Comparison of ENCODE assay signal across 20 cellular contexts in the genomic region with DNA sequence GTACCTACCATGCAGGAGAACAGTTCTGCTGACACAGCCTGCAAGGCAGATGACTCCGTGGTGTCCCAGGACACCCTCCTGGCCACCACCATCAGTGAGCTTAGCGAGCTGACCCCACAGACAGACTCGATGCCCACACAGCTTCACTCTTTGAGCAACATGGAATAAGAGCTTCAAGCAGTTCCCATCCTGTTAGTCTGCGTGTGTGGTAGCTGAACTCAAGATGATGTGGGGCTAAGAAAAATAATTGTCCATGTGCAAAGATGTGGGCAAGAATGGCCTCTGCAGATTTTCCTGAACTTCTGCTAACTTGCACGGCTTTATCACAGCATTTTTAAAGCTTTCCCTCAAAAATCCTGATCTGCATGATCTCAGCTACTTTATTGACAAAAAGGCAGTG. TPM values are rescaled to one million over a fixed set of nuclear protein-coding genes. Genes with fewer than 3 reads are reported as not detected.
DNase-seq lines count a peak whose midpoint lies in the region; ATAC-seq, FAIRE-seq and TF ChIP-seq lines count a peak whose summit lies in the region.
"Had no signal": no experiment of that assay in that cellular context is flagged by ENCODE, and none has a peak within 500 bp of the region (broad histone marks: within the 10 kb centered on the region; RNA-seq: fewer than 3 reads in every experiment).

No MANE protein-coding gene starts in this region.

- H3K27me3 ChIP-seq in HepG2 (ENCODE audit: control insufficient read depth in 1 of 2, insufficient read depth in 2 of 2, low read length in 2 of 2) = no peaks in the 10 kb centered on the region
- no peaks in the 10 kb centered on the region for H3K27me3 ChIP-seq in right lobe of liver
- H3K27me3 ChIP-seq in K562 (ENCODE audit: control insufficient read depth in 2 of 2, insufficient read depth in 2 of 2, low read length in 2 of 2) = no peaks in the 10 kb centered on the region
- H3K27me3 ChIP-seq in gastrocnemius medialis = no peaks in the 10 kb centered on the region

- H3K4me2 ChIP-seq in HepG2 (ENCODE audit: low read depth, low read length) = no peak overlapping the region
- H3K4me2 ChIP-seq in K562 (ENCODE audit: insufficient read depth, low read length) = no peak overlapping the region

- BruUV-seq in HepG2 (replicated peaks; lab: Mats Ljungman, UMichigan) = no TSS peak
- BruUV-seq in K562 (replicated peaks; lab: Mats Ljungman, UMichigan) = no TSS peak

- no peaks in the 10 kb centered on the region for H3K9me3 ChIP-seq in HepG2 (ENCODE audit: low read length)
- H3K9me3 ChIP-seq in right lobe of liver = no peaks in the 10 kb centered on the region
- H3K9me3 ChIP-seq in K562 (replicated peaks; ENCODE audit: control insufficient read depth, insufficient read depth, low read depth, low read length) = no peaks in the 10 kb centered on the region
- H3K9me3 ChIP-seq in gastrocnemius medialis = no peaks in the 10 kb centered on the region
- H3K9me3 ChIP-seq: HAP-1 had no signal

- POLR2A ChIA-PET in HepG2 (lab: Yijun Ruan, JAX) = interaction anchor here (1.1 to 1.4 kb wide), 2 partner anchors 12 to 20 kb away, joined by 3 to 4 read pairs; a partner anchor contains a TSS
- POLR2A ChIA-PET in K562 (lab: Yijun Ruan, JAX) = interaction anchor here (1.4 kb wide), 1 partner anchor 9 kb away, joined by 3 read pairs; a partner anchor contains a TSS

- no peak for DNase-seq in HepG2 (ENCODE audit: low spot score)
- no peak for DNase-seq in right lobe of liver
- no peak for DNase-seq in K562 (ENCODE audit: extremely low read depth in 1 of 4, low spot score in 3 of 4)
- DNase-seq in left lobe of liver (ENCODE audit: low spot score) = no peak
- DNase-seq in gastrocnemius medialis = no peak
- DNase-seq in HTR-8/SVneo (ENCODE audit: insufficient read length, low spot score) = no peak
- DNase-seq in iPS-NIHi11 (ENCODE audit: low spot score) = no peak
- DNase-seq in NCI-H82 treated with DMSO at 0.1 percent for 48 hours (lab: John Stamatoyannopoulos, UW; ENCODE audit: unreplicated experiment) = no peak
- DNase-seq: C1 segment of cervical spinal cord; Calu3; CD4-positive, alpha-beta memory T cell; COR-L47; DMS53; DMS79 treated with DMSO at 0.1 percent for 48 hours; GF-D8; GOT3; HFFc6 had no signal

- H2AFZ ChIP-seq in HepG2 (ENCODE audit: low read length) (no peak overlapping the region), K562 (ENCODE audit: low read depth, low read length) (no peak overlapping the region)

- TF ChIP-seq CTCF in HepG2 (CRISPR knock-in tag; IDR thresholded peaks at IDR 0.05) (no peak), right lobe of liver (IDR thresholded peaks at IDR 0.05) (no peak), K562 (IDR thresholded peaks at IDR 0.05 in 2 of 3, conservative IDR thresholded peaks at IDR 0.05 in 1 of 3; ENCODE audit: insufficient read depth in 2 of 3, low read depth in 1 of 3, low read length in 3 of 3) (no peak), gastrocnemius medialis (IDR thresholded peaks at IDR 0.05 in 4 of 5, conservative IDR thresholded peaks at IDR 0.05 in 1 of 5) (no peak)

- TF ChIP-seq RAD21 in HepG2 (CRISPR knock-in tag; IDR thresholded peaks at IDR 0.05) = no peak
- no peak for TF ChIP-seq RAD21 in K562 (CRISPR knock-in tag; conservative IDR thresholded peaks at IDR 0.05 in 1 of 2, IDR thresholded peaks at IDR 0.05 in 1 of 2)

- no peak overlapping the region for H3K27ac ChIP-seq in HepG2 (ENCODE audit: extremely low read length, insufficient read depth, low read length)
- H3K27ac ChIP-seq in right lobe of liver = no peak overlapping the region
- no peak overlapping the region for H3K27ac ChIP-seq in K562 (ENCODE audit: extremely low read depth, low read depth, low read length)
- H3K27ac ChIP-seq in gastrocnemius medialis = peak overlapping the region; percentile 50 to 72 (median 67)

- in situ Hi-C loops in HepG2 (cut with HindIII; ENCODE audit: extremely low pct_ligation_motif_present, low pct_unique_long_range_greater_than_20kb) = no loop called here
- in situ Hi-C loops in K562 (cut with MboI) = no loop called here
- in situ Hi-C loops in gastrocnemius medialis (cut with MboI; ENCODE audit: low sequenced_read_pairs in 4 of 4) = no loop called here

- intact Hi-C loops in HepG2 (cut with micrococcal nuclease; ENCODE audit: unreplicated experiment) = no loop called here
- intact Hi-C loops in right lobe of liver (cut with DNase I) = no loop called here
- intact Hi-C loops in K562 (cut with micrococcal nuclease) = no loop called here
- intact Hi-C loops in gastrocnemius medialis (cut with DNase I; ENCODE audit: low total_unique reads) = no loop called here

- CTCF ChIA-PET in HepG2 (lab: Yijun Ruan, JAX; ENCODE audit: low intra/inter-chr PET ratio, low total read pairs) (no interaction called here), K562 (lab: Yijun Ruan, JAX; ENCODE audit: low intra/inter-chr PET ratio) (no interaction called here)

- H3K36me3 ChIP-seq in HepG2 (replicated peaks in 1 of 2; ENCODE audit: control insufficient read depth in 1 of 2, insufficient read depth in 2 of 2, low read length in 2 of 2) (peaks cover 34 to 74% of the 10 kb centered on the region in 2 experiments), right lobe of liver (peaks cover 0 to 55% (median 19%) of the 10 kb centered on the region in 4 donors), K562 (ENCODE audit: control insufficient read depth, insufficient read depth, low read length) (peaks cover 97% of the 10 kb centered on the region), gastrocnemius medialis (peaks cover 0 to 51% of the 10 kb centered on the region in 2 donors)

- WGBS in HepG2 (ENCODE audit: low lambda C conversion rate) = 97% methylated on average over 5 of the region's 5 CpGs
- 100% methylated on average over 1 of the region's 5 CpGs for WGBS in right lobe of liver (ENCODE audit: insufficient coverage, low coverage, low lambda C conversion rate, missing lambda C conversion rate)
- WGBS in K562 (ENCODE audit: insufficient coverage, low coverage, missing lambda C conversion rate) = 88% methylated on average over 5 of the region's 5 CpGs

- H3K4me1 ChIP-seq in HepG2 (ENCODE audit: insufficient read depth, low read length) = peaks cover 34% of the 10 kb centered on the region
- peaks cover 0 to 28% (median 4%) of the 10 kb centered on the region in 4 donors for H3K4me1 ChIP-seq in right lobe of liver
- peaks cover 8 to 15% of the 10 kb centered on the region in 2 experiments; a peak in 4 of 5 replicates for H3K4me1 ChIP-seq in K562 (replicated peaks in 1 of 2; ENCODE audit: control insufficient read depth in 2 of 2, insufficient read depth in 2 of 2, low read length in 2 of 2)
- H3K4me1 ChIP-seq in gastrocnemius medialis = peaks cover 38 to 39% of the 10 kb centered on the region in 2 donors

- no peak overlapping the region for H3K9ac ChIP-seq in HepG2 (ENCODE audit: insufficient read depth, low read depth, low read length)
- no peak overlapping the region for H3K9ac ChIP-seq in K562 (ENCODE audit: insufficient read depth in 1 of 2, low read depth in 2 of 2, low read length in 2 of 2)

- TF ChIP-seq EP300 in HepG2 (IDR thresholded peaks at IDR 0.05; ENCODE audit: low read depth in 2 of 2, low read length in 2 of 2) (no peak), HepG2 (CRISPR knock-in tag; IDR thresholded peaks at IDR 0.05; ENCODE audit: borderline replicate concordance) (no peak), K562 (IDR thresholded peaks at IDR 0.05; ENCODE audit: low read length) (no peak)

- no peaks in the 10 kb centered on the region for H3K9me1 ChIP-seq in K562 (ENCODE audit: control insufficient read depth, insufficient read depth, low read length)

- ATAC-seq in HepG2 (peak; percentile 14; the same call in 1 of the 3 replicates), right lobe of liver (no peak), K562 (no peak), left lobe of liver (peak; percentile 15), gastrocnemius medialis (no peak)

- TF ChIP-seq POLR2A in HepG2 (IDR thresholded peaks at IDR 0.05; ENCODE audit: insufficient read depth in 1 of 2, low read depth in 2 of 2, low read length in 2 of 2) (peak in 1 of 2 experiments; percentile 19; a peak in 1 of 4 replicates), right lobe of liver (IDR thresholded peaks at IDR 0.05) (no peak), K562 (conservative IDR thresholded peaks at IDR 0.05) (peak; percentile 29), gastrocnemius medialis (IDR thresholded peaks at IDR 0.05) (no peak)

- H3K79me2 ChIP-seq in HepG2 (ENCODE audit: insufficient read depth, low read length) (peaks cover 29% of the 10 kb centered on the region), K562 (ENCODE audit: control insufficient read depth, insufficient read depth, low read length) (peaks cover 32% of the 10 kb centered on the region)

- FAIRE-seq in HepG2 (lab: Jason Lieb, UNC) (no peak), K562 (lab: Jason Lieb, UNC) (no peak), HTR-8/SVneo (lab: Jason Lieb, UNC) (no peak)
- FAIRE-seq: GM12891, H54 had no signal

- no peak overlapping the region for H3K4me3 ChIP-seq in HepG2 (replicated peaks in 1 of 3; ENCODE audit: insufficient read depth in 1 of 3, low read depth in 2 of 3, low read length in 3 of 3)
- no peak overlapping the region for H3K4me3 ChIP-seq in right lobe of liver
- no peak overlapping the region for H3K4me3 ChIP-seq in K562
- no peak overlapping the region for H3K4me3 ChIP-seq in gastrocnemius medialis
- H3K4me3 ChIP-seq: HAP-1 had no signal

- H4K20me1 ChIP-seq in HepG2 (ENCODE audit: insufficient read depth, low read length) (0 out of 2 replicates have a peak, but pooled peaks cover 4% of the 10 kb centered on the region), K562 (replicated peaks; ENCODE audit: control insufficient read depth, insufficient read depth, low read length) (peaks cover 6% of the 10 kb centered on the region; the same call in 1 of the 2 replicates)

RNA-seq across cellular contexts. Expression of a gene that starts 8.3 kb away (rescaled TPM):
- 26.0 and 26.4 TPM in 2 replicates for total RNA-seq in HepG2 (2016; rRNA removed; fragmentation: Illumina TruSeq; extraction: Trizol)
- total RNA-seq in HepG2 (2016; cell fraction: cytosol; rRNA removed; fragmentation: Illumina TruSeq; extraction: Trizol; ENCODE audit: low read depth) = 1.9 and 2.6 TPM in 2 replicates
- total RNA-seq in HepG2 (2016; cell fraction: insoluble cytoplasmic fraction; rRNA removed; fragmentation: Illumina TruSeq; extraction: Trizol) = 22.9 and 24.5 TPM in 2 replicates
- total RNA-seq in HepG2 (2016; cell fraction: membrane; rRNA removed; fragmentation: Illumina TruSeq; extraction: Trizol) = 8.6 and 9.9 TPM in 2 replicates
- 19.0 and 22.5 TPM in 2 replicates for total RNA-seq in HepG2 (2016; cell fraction: nucleus; rRNA removed; fragmentation: Illumina TruSeq; extraction: Trizol)
- polyA plus RNA-seq in HepG2 (2011; rRNA removed) = 16.9 and 21.9 TPM in 2 replicates
- polyA plus RNA-seq in HepG2 (2011; cell fraction: cytosol; rRNA removed) = 9.4 and 15.6 TPM in 2 replicates
- polyA plus RNA-seq in HepG2 (2011; cell fraction: nucleus; rRNA removed) = 66.6 and 67.6 TPM in 2 replicates
- 9.0 and 9.7 TPM in 2 replicates for polyA plus RNA-seq in HepG2 (2012)
- 0.93 and 1.7 TPM in 2 replicates for polyA plus RNA-seq in HepG2 (2016; cell fraction: cytosol; fragmentation: Illumina TruSeq; extraction: Trizol; ENCODE audit: low read depth)
- 14.6 and 15.6 TPM in 2 replicates for polyA plus RNA-seq in HepG2 (2016; cell fraction: insoluble cytoplasmic fraction; fragmentation: Illumina TruSeq; extraction: Trizol; ENCODE audit: low read depth)
- polyA plus RNA-seq in HepG2 (2016; cell fraction: membrane; fragmentation: Illumina TruSeq; extraction: Trizol; ENCODE audit: low read depth) = 3.4 and 4.4 TPM in 2 replicates
- 27.5 and 33.7 TPM in 2 replicates for polyA plus RNA-seq in HepG2 (2016; cell fraction: nucleus; fragmentation: Illumina TruSeq; extraction: Trizol; ENCODE audit: insufficient read depth, low read depth)
- polyA minus RNA-seq in HepG2 (2011; rRNA and poly(A)+ RNA removed; ENCODE audit: low replicate concordance) = 48.6 and 69.0 TPM in 2 replicates
- polyA minus RNA-seq in HepG2 (2011; cell fraction: cytosol; rRNA and poly(A)+ RNA removed) = 17.5 and 22.3 TPM in 2 replicates
- polyA minus RNA-seq in HepG2 (2011; cell fraction: nucleus; rRNA and poly(A)+ RNA removed) = 37.7 and 38.0 TPM in 2 replicates
- 1 to 10 TPM; 3.5 to 9.6 (median 6.1) TPM for total RNA-seq in right lobe of liver
- total RNA-seq in K562 (2011; cell fraction: chromatin; rRNA removed; ENCODE audit: low replicate concordance) = 25.2 and 30.4 TPM in 2 replicates
- total RNA-seq in K562 (2011; cell fraction: nucleolus; rRNA removed) = 20.7 and 30.9 TPM in 2 replicates
- total RNA-seq in K562 (2011; cell fraction: nucleoplasm; rRNA removed) = 17.2 and 29.5 TPM in 2 replicates
- total RNA-seq in K562 (2014; rRNA removed) = 7.0 and 9.6 TPM in 2 replicates
- total RNA-seq in K562 (2014; rRNA removed; fragmentation: Illumina TruSeq; extraction: Trizol) = 6.5 and 6.9 TPM in 2 replicates
- 6.1 and 7.9 TPM in 2 replicates for total RNA-seq in K562 (2015; rRNA removed; fragmentation: Illumina TruSeq; extraction: Trizol)
- total RNA-seq in K562 (2021) = 8.6 and 10.2 TPM in 2 replicates
- polyA plus RNA-seq in K562 (2011; rRNA removed) = 15.7 and 21.9 TPM in 2 replicates
- polyA plus RNA-seq in K562 (2011; cell fraction: cytosol; rRNA removed) = 14.1 and 19.4 TPM in 2 replicates
- polyA plus RNA-seq in K562 (2011; cell fraction: nucleus; rRNA removed) = 36.9 and 43.8 TPM in 2 replicates
- polyA plus RNA-seq in K562 (2012) = 6.2 and 9.0 TPM in 2 replicates
- 7.4 and 9.7 TPM in 2 replicates for polyA plus RNA-seq in K562 (2014; fragmentation: Illumina TruSeq; extraction: Trizol)
- polyA plus RNA-seq in K562 (2014; fragmentation: Nextera tagmentation; extraction: Ambion mirVana) = 1 to 10 TPM; 1.2 to 1.8 TPM
- polyA plus RNA-seq in K562 (2014; rRNA removed) = 9.5 and 11.9 TPM in 2 replicates
- polyA minus RNA-seq in K562 (2011; rRNA and poly(A)+ RNA removed) = 21.8 and 24.4 TPM in 2 replicates
- polyA minus RNA-seq in K562 (2011; cell fraction: cytosol; rRNA and poly(A)+ RNA removed) = 6.7 and 30.8 TPM in 2 replicates
- polyA minus RNA-seq in K562 (2011; cell fraction: nucleus; rRNA and poly(A)+ RNA removed) = 27.7 and 41.8 TPM in 2 replicates
- 4.4 TPM for total RNA-seq in left lobe of liver
- total RNA-seq in gastrocnemius medialis = 10 to 100 TPM; 10.1 to 23.0 (median 13.3) TPM

RNA-seq across cellular contexts. Expression of a gene that starts 19.7 kb away (rescaled TPM):
- total RNA-seq in HepG2 (2016; rRNA removed; fragmentation: Illumina TruSeq; extraction: Trizol) (65.9 and 69.7 TPM in 2 replicates), right lobe of liver (10 to 100 TPM in 2 of 6 experiments, 1 to 10 TPM in 4; 3.8 to 11.2 (median 6.1) TPM), K562 (2014; rRNA removed) (50.4 and 50.9 TPM in 2 replicates), K562 (2014; rRNA removed; fragmentation: Illumina TruSeq; extraction: Trizol) (27.5 and 31.9 TPM in 2 replicates), K562 (2015; rRNA removed; fragmentation: Illumina TruSeq; extraction: Trizol) (35.0 and 35.7 TPM in 2 replicates), K562 (2021) (30.3 and 35.7 TPM in 2 replicates), left lobe of liver (2.6 TPM), gastrocnemius medialis (10 to 100 TPM; 15.2 to 17.9 (median 15.9) TPM)
- total RNA-seq in HepG2 (2016; cell fraction: cytosol; rRNA removed; fragmentation: Illumina TruSeq; extraction: Trizol; ENCODE audit: low read depth) = 33.9 and 44.3 TPM in 2 replicates
- total RNA-seq in HepG2 (2016; cell fraction: insoluble cytoplasmic fraction; rRNA removed; fragmentation: Illumina TruSeq; extraction: Trizol) = 66.3 and 67.2 TPM in 2 replicates
- 44.7 and 63.8 TPM in 2 replicates for total RNA-seq in HepG2 (2016; cell fraction: membrane; rRNA removed; fragmentation: Illumina TruSeq; extraction: Trizol)
- 24.4 and 28.0 TPM in 2 replicates for total RNA-seq in HepG2 (2016; cell fraction: nucleus; rRNA removed; fragmentation: Illumina TruSeq; extraction: Trizol)
- polyA plus RNA-seq in HepG2 (2011; rRNA removed) (35.6 and 40.8 TPM in 2 replicates), K562 (2011; rRNA removed) (31.7 and 37.7 TPM in 2 replicates), K562 (2014; fragmentation: Illumina TruSeq; extraction: Trizol) (35.6 and 36.1 TPM in 2 replicates), K562 (2014; fragmentation: Nextera tagmentation; extraction: Ambion mirVana) (1 to 10 TPM; 7.7 to 8.9 TPM), K562 (2014; rRNA removed) (37.5 and 46.5 TPM in 2 replicates)
- 43.8 and 47.5 TPM in 2 replicates for polyA plus RNA-seq in HepG2 (2011; cell fraction: cytosol; rRNA removed)
- 14.7 and 15.8 TPM in 2 replicates for polyA plus RNA-seq in HepG2 (2011; cell fraction: nucleus; rRNA removed)
- polyA plus RNA-seq in HepG2 (2012) = 26.7 and 32.9 TPM in 2 replicates
- 18.8 and 30.9 TPM in 2 replicates for polyA plus RNA-seq in HepG2 (2016; cell fraction: cytosol; fragmentation: Illumina TruSeq; extraction: Trizol; ENCODE audit: low read depth)
- polyA plus RNA-seq in HepG2 (2016; cell fraction: insoluble cytoplasmic fraction; fragmentation: Illumina TruSeq; extraction: Trizol; ENCODE audit: low read depth) = 62.5 and 64.4 TPM in 2 replicates
- 26.0 and 39.0 TPM in 2 replicates for polyA plus RNA-seq in HepG2 (2016; cell fraction: membrane; fragmentation: Illumina TruSeq; extraction: Trizol; ENCODE audit: low read depth)
- polyA plus RNA-seq in HepG2 (2016; cell fraction: nucleus; fragmentation: Illumina TruSeq; extraction: Trizol; ENCODE audit: insufficient read depth, low read depth) = 41.7 and 47.7 TPM in 2 replicates
- 25.3 and 27.2 TPM in 2 replicates for polyA minus RNA-seq in HepG2 (2011; rRNA and poly(A)+ RNA removed; ENCODE audit: low replicate concordance)
- polyA minus RNA-seq in HepG2 (2011; cell fraction: cytosol; rRNA and poly(A)+ RNA removed) = 11.5 and 13.4 TPM in 2 replicates
- 8.2 and 10.1 TPM in 2 replicates for polyA minus RNA-seq in HepG2 (2011; cell fraction: nucleus; rRNA and poly(A)+ RNA removed)
- 6.8 and 14.9 TPM in 2 replicates for total RNA-seq in K562 (2011; cell fraction: chromatin; rRNA removed; ENCODE audit: low replicate concordance)
- total RNA-seq in K562 (2011; cell fraction: nucleolus; rRNA removed) = 15.7 and 16.8 TPM in 2 replicates
- 10.8 and 11.6 TPM in 2 replicates for total RNA-seq in K562 (2011; cell fraction: nucleoplasm; rRNA removed)
- 40.1 and 55.8 TPM in 2 replicates for polyA plus RNA-seq in K562 (2011; cell fraction: cytosol; rRNA removed)
- 21.6 and 23.4 TPM in 2 replicates for polyA plus RNA-seq in K562 (2011; cell fraction: nucleus; rRNA removed)
- 22.6 and 23.8 TPM in 2 replicates for polyA plus RNA-seq in K562 (2012)
- polyA minus RNA-seq in K562 (2011; rRNA and poly(A)+ RNA removed) = 15.8 and 20.0 TPM in 2 replicates
- 9.6 and 12.7 TPM in 2 replicates for polyA minus RNA-seq in K562 (2011; cell fraction: cytosol; rRNA and poly(A)+ RNA removed)
- 5.7 and 6.7 TPM in 2 replicates for polyA minus RNA-seq in K562 (2011; cell fraction: nucleus; rRNA and poly(A)+ RNA removed)

RNA-seq across cellular contexts. Expression of a gene that starts 51.0 kb away (rescaled TPM):
- total RNA-seq in HepG2 (2016; rRNA removed; fragmentation: Illumina TruSeq; extraction: Trizol) (9.5 and 15.2 TPM in 2 replicates), right lobe of liver (1 to 10 TPM; 3.2 to 5.8 (median 4.9) TPM), K562 (2014; rRNA removed) (5.2 and 6.5 TPM in 2 replicates), K562 (2014; rRNA removed; fragmentation: Illumina TruSeq; extraction: Trizol) (5.9 and 6.9 TPM in 2 replicates), K562 (2015; rRNA removed; fragmentation: Illumina TruSeq; extraction: Trizol) (5.6 and 5.8 TPM in 2 replicates), K562 (2021) (4.5 and 5.0 TPM in 2 replicates), left lobe of liver (5.3 TPM), gastrocnemius medialis (1 to 10 TPM; 3.2 to 8.3 (median 3.8) TPM)
- total RNA-seq in HepG2 (2016; cell fraction: cytosol; rRNA removed; fragmentation: Illumina TruSeq; extraction: Trizol; ENCODE audit: low read depth) = 5.7 and 8.3 TPM in 2 replicates
- total RNA-seq in HepG2 (2016; cell fraction: insoluble cytoplasmic fraction; rRNA removed; fragmentation: Illumina TruSeq; extraction: Trizol) = 9.4 and 13.7 TPM in 2 replicates
- total RNA-seq in HepG2 (2016; cell fraction: membrane; rRNA removed; fragmentation: Illumina TruSeq; extraction: Trizol) = 5.0 and 5.2 TPM in 2 replicates
- 31.9 and 36.9 TPM in 2 replicates for total RNA-seq in HepG2 (2016; cell fraction: nucleus; rRNA removed; fragmentation: Illumina TruSeq; extraction: Trizol)
- polyA plus RNA-seq in HepG2 (2011; rRNA removed) (16.1 and 16.3 TPM in 2 replicates), K562 (2011; rRNA removed) (7.7 and 8.4 TPM in 2 replicates), K562 (2014; fragmentation: Illumina TruSeq; extraction: Trizol) (4.0 and 4.4 TPM in 2 replicates), K562 (2014; fragmentation: Nextera tagmentation; extraction: Ambion mirVana) (1 to 10 TPM; 1.4 to 2.3 TPM), K562 (2014; rRNA removed) (5.3 and 6.2 TPM in 2 replicates)
- 3.3 and 5.9 TPM in 2 replicates for polyA plus RNA-seq in HepG2 (2011; cell fraction: cytosol; rRNA removed)
- 32.8 and 44.6 TPM in 2 replicates for polyA plus RNA-seq in HepG2 (2011; cell fraction: nucleus; rRNA removed)
- 17.1 and 18.6 TPM in 2 replicates for polyA plus RNA-seq in HepG2 (2012)
- 0.59 and 0.69 TPM in 2 replicates for polyA plus RNA-seq in HepG2 (2016; cell fraction: cytosol; fragmentation: Illumina TruSeq; extraction: Trizol; ENCODE audit: low read depth)
- 9.7 and 10.6 TPM in 2 replicates for polyA plus RNA-seq in HepG2 (2016; cell fraction: insoluble cytoplasmic fraction; fragmentation: Illumina TruSeq; extraction: Trizol; ENCODE audit: low read depth)
- 2.0 and 2.7 TPM in 2 replicates for polyA plus RNA-seq in HepG2 (2016; cell fraction: membrane; fragmentation: Illumina TruSeq; extraction: Trizol; ENCODE audit: low read depth)
- polyA plus RNA-seq in HepG2 (2016; cell fraction: nucleus; fragmentation: Illumina TruSeq; extraction: Trizol; ENCODE audit: insufficient read depth, low read depth) = 41.0 and 41.3 TPM in 2 replicates
- 6.7 and 8.6 TPM in 2 replicates for polyA minus RNA-seq in HepG2 (2011; rRNA and poly(A)+ RNA removed; ENCODE audit: low replicate concordance)
- polyA minus RNA-seq in HepG2 (2011; cell fraction: cytosol; rRNA and poly(A)+ RNA removed) = 2.5 and 5.2 TPM in 2 replicates
- polyA minus RNA-seq in HepG2 (2011; cell fraction: nucleus; rRNA and poly(A)+ RNA removed) = 82.9 and 91.0 TPM in 2 replicates
- total RNA-seq in K562 (2011; cell fraction: chromatin; rRNA removed; ENCODE audit: low replicate concordance) = 20.6 and 70.0 TPM in 2 replicates
- total RNA-seq in K562 (2011; cell fraction: nucleolus; rRNA removed) = 10.8 and 16.7 TPM in 2 replicates
- 40.9 and 51.8 TPM in 2 replicates for total RNA-seq in K562 (2011; cell fraction: nucleoplasm; rRNA removed)
- polyA plus RNA-seq in K562 (2011; cell fraction: cytosol; rRNA removed) = 0.64 and 3.2 TPM in 2 replicates
- 14.5 and 19.0 TPM in 2 replicates for polyA plus RNA-seq in K562 (2011; cell fraction: nucleus; rRNA removed)
- polyA plus RNA-seq in K562 (2012) = 3.8 and 5.9 TPM in 2 replicates
- 10.3 and 10.6 TPM in 2 replicates for polyA minus RNA-seq in K562 (2011; rRNA and poly(A)+ RNA removed)
- 2.5 and 2.7 TPM in 2 replicates for polyA minus RNA-seq in K562 (2011; cell fraction: cytosol; rRNA and poly(A)+ RNA removed)
- 15.1 and 24.3 TPM in 2 replicates for polyA minus RNA-seq in K562 (2011; cell fraction: nucleus; rRNA and poly(A)+ RNA removed)

Comparison
In these comparisons a context has a peak if more than half of its experiments do, and no peak if none do; other contexts are left out.
1. ATAC-seq: peak in HepG2 (single experiment) and left lobe of liver (single experiment); none in right lobe of liver (0 of 4), K562 (single experiment) and gastrocnemius medialis (0 of 2).
2. H3K27ac ChIP-seq: peak in gastrocnemius medialis (4 of 4); none in HepG2 (single experiment), right lobe of liver (0 of 3) and K562 (single experiment).